Comparison of ENCODE assay signal across 8 cellular contexts in the genomic region with DNA sequence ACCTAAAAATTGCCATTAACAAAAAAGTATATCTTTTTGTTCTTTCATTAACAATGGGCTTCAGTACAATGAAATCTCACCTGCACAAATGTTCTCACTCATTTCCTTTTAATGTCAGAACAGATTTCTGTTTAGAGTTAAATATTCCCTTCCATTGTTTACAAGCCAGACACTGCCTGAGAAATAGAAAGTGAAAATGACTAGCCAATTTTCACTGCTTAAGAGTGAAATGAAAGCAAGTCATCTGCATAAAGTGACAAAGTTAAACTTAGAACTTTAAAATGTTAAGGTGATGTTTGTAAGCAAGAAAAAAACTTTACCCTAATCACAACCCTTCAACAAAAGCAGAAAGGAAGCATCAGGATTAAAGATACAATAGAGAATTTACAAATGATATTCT. TPM values are rescaled to one million over a fixed set of nuclear protein-coding genes. Genes with fewer than 3 reads are reported as not detected.
DNase-seq lines count a peak whose midpoint lies in the region; ATAC-seq and TF ChIP-seq lines count a peak whose summit lies in the region.

No MANE protein-coding gene starts in this region.

- intact Hi-C loops in aorta (cut with DNase I), result no loop called here

- H3K27ac Mint-ChIP-seq in activated naive CD8-positive, alpha-beta T cell, result peak overlapping the region; percentile 85
- peak overlapping the region; percentile 35 for H3K27ac Mint-ChIP-seq in osteocyte (ENCODE audit: unreplicated experiment)

- H3K27me3 Mint-ChIP-seq in activated naive CD8-positive, alpha-beta T cell, result no peaks in the 10 kb centered on the region
- H3K27me3 Mint-ChIP-seq in osteocyte (ENCODE audit: unreplicated experiment), result no peaks in the 10 kb centered on the region

- H3K36me3 Mint-ChIP-seq in activated naive CD8-positive, alpha-beta T cell, result peaks cover 18% of the 10 kb centered on the region
- H3K36me3 Mint-ChIP-seq in osteocyte (ENCODE audit: unreplicated experiment), result peaks cover 11% of the 10 kb centered on the region

- DNase-seq in osteocyte (ENCODE audit: extremely low spot score, unreplicated experiment) (no peak), cerebellar cortex (ENCODE audit: low spot score) (no peak), aorta (no peak), NCI-H446 (lab: John Stamatoyannopoulos, UW) (no peak), HEK293T (ENCODE audit: extremely low spot score) (no peak)

- no peaks in the 10 kb centered on the region for H3K36me3 ChIP-seq in aorta (ENCODE audit: control insufficient read depth in 1 of 2, insufficient read depth in 2 of 2, low read length in 1 of 2)

- TF ChIP-seq CTCF in osteocyte (IDR thresholded peaks at IDR 0.05), result no peak

- POLR2A ChIA-PET in HEK293T (lab: Yijun Ruan, JAX), result no interaction called here

- peaks cover 42% of the 10 kb centered on the region for H3K4me1 Mint-ChIP-seq in activated naive CD8-positive, alpha-beta T cell (ENCODE audit: low read depth)
- H3K4me1 Mint-ChIP-seq in osteocyte (ENCODE audit: unreplicated experiment), result peaks cover 7% of the 10 kb centered on the region

- no peak overlapping the region for H3K4me3 ChIP-seq in aorta (ENCODE audit: low read length in 2 of 2)

- no peaks in the 10 kb centered on the region for H3K9me3 ChIP-seq in aorta (ENCODE audit: control insufficient read depth, low read length)

- H3K4me1 ChIP-seq in aorta (ENCODE audit: control insufficient read depth in 1 of 2, insufficient read depth in 2 of 2, low read length in 2 of 2), result no peaks in the 10 kb centered on the region

- peak overlapping the region; percentile 61 for H3K4me3 Mint-ChIP-seq in activated naive CD8-positive, alpha-beta T cell
- H3K4me3 Mint-ChIP-seq in osteocyte (ENCODE audit: unreplicated experiment), result peak overlapping the region; percentile 19

- H3K27ac ChIP-seq in aorta (ENCODE audit: low read depth in 1 of 2, low read length in 2 of 2), result no peak overlapping the region

- no peaks in the 10 kb centered on the region for H3K9me3 Mint-ChIP-seq in activated naive CD8-positive, alpha-beta T cell (ENCODE audit: low read depth)
- no peaks in the 10 kb centered on the region for H3K9me3 Mint-ChIP-seq in osteocyte (ENCODE audit: unreplicated experiment)

- CTCF ChIA-PET in HEK293T (lab: Yijun Ruan, JAX), result no interaction called here

- peak; percentile 52 for ATAC-seq in GM18870 (IDR thresholded peaks at IDR 0.05; ENCODE audit: unreplicated experiment)
- peak; percentile 39 for ATAC-seq in HG02981 (IDR thresholded peaks at IDR 0.05; ENCODE audit: unreplicated experiment)
- ATAC-seq in aorta (ENCODE audit: low FRiP score), result no peak

- H3K27me3 ChIP-seq in aorta (ENCODE audit: control insufficient read depth in 1 of 2, insufficient read depth in 2 of 2, low read length in 1 of 2), result no peaks in the 10 kb centered on the region

TF ChIP-seq in HEK293T, 16 proteins besides CTCF, POLR2A, EP300 and RAD21:
- TF ChIP-seq FOXM1 (IDR thresholded peaks at IDR 0.05; ENCODE audit: borderline replicate concordance), result no peak
- no peak for TF ChIP-seq L3MBTL2 (conservative IDR thresholded peaks at IDR 0.05)

RNA-seq across cellular contexts. Expression of gene COA6, which starts 27.5 kb away (rescaled TPM):
- total RNA-seq in osteocyte (28.7 and 28.8 TPM in 2 replicates), aorta (10 to 100 TPM; 12.3 to 13.0 TPM)
- 10 to 100 TPM; 15.3 to 53.8 TPM for polyA plus RNA-seq in aorta
